ENCODE assay signal across 18 cellular contexts in genomic region chr13:110533771-110534670, GRCh38.
"Had no signal": no experiment of that assay in that cellular context is flagged by ENCODE, and none has a peak within 500 bp of the region (broad histone marks: within the 10 kb centered on the region; RNA-seq: fewer than 3 reads in every experiment).

No MANE protein-coding gene starts in this region.

- H3K36me3 ChIP-seq: heart left ventricle had no signal

- H3K9me3 ChIP-seq: heart left ventricle had no signal

- H3K9me3 Mint-ChIP-seq: activated naive CD8-positive, alpha-beta T cell treated with anti-CD3 and anti-CD28 coated beads for 36 hours; stimulated activated naive B cell treated with anti-CD40 and anti-IgM and Interleukin-4, amounts not matched to agents 10 μg/mL and 1 μg/mL and 100 μg/mL, for 72 hours; type B pancreatic cell had no signal

- H3K27ac Mint-ChIP-seq: activated naive CD8-positive, alpha-beta T cell treated with anti-CD3 and anti-CD28 coated beads for 36 hours; progenitor cell of endocrine pancreas; stimulated activated naive B cell treated with anti-CD40 and anti-IgM and Interleukin-4, amounts not matched to agents 10 μg/mL and 1 μg/mL and 100 μg/mL, for 72 hours; T-helper 17 cell; type B pancreatic cell had no signal

- FAIRE-seq: colon, frontal cortex, islet of Langerhans, TTC549 had no signal

- ATAC-seq: heart left ventricle; left ventricle myocardium superior; right cardiac atrium; stimulated activated naive B cell treated with anti-CD40 and anti-IgM and Interleukin-4, amounts not matched to agents 10 μg/mL and 1 μg/mL and 100 μg/mL, for 72 hours; T-helper 17 cell had no signal

- H3K4me3 Mint-ChIP-seq: activated naive CD8-positive, alpha-beta T cell treated with anti-CD3 and anti-CD28 coated beads for 36 hours; stimulated activated naive B cell treated with anti-CD40 and anti-IgM and Interleukin-4, amounts not matched to agents 10 μg/mL and 1 μg/mL and 100 μg/mL, for 72 hours; T-helper 17 cell; type B pancreatic cell had no signal

- H3K27me3 ChIP-seq: heart left ventricle had no signal

- H3K27me3 Mint-ChIP-seq: activated naive CD8-positive, alpha-beta T cell treated with anti-CD3 and anti-CD28 coated beads for 36 hours; stimulated activated naive B cell treated with anti-CD40 and anti-IgM and Interleukin-4, amounts not matched to agents 10 μg/mL and 1 μg/mL and 100 μg/mL, for 72 hours; T-helper 17 cell; type B pancreatic cell had no signal

- DNase-seq: activated CD4-positive, alpha-beta T cell treated with anti-CD3 and anti-CD28 coated beads, Interleukin-2, amount 50 U/mL, for 48 hours; activated gamma-delta T cell treated with Interleukin-2 at 50 U/mL for 16 hours; activated naive CD8-positive, alpha-beta T cell treated with anti-CD3 and anti-CD28 coated beads for 36 hours; activated T-cell treated with anti-CD3 and anti-CD28 coated beads, Interleukin-2, amount 50 U/mL, for 48 hours; effector CD4-positive, alpha-beta T cell; heart left ventricle; left ventricle myocardium superior; midbrain; stimulated activated CD4-positive, alpha-beta T cell treated with anti-CD3 and anti-CD28 coated beads, Interleukin-1b, Interleukin-23, amount 100 ng/mL, for 48 hours; stimulated activated naive B cell treated with anti-CD40 and anti-IgM and Interleukin-4, amounts not matched to agents 10 μg/mL and 1 μg/mL and 100 μg/mL, for 72 hours; T-helper 17 cell had no signal

- H3K36me3 Mint-ChIP-seq: type B pancreatic cell had no signal

- H3K4me3 ChIP-seq: heart left ventricle had no signal
